ENCODE assay signal across 1 cellular context in genomic region chr17:32161506-32162365, GRCh38.
TF ChIP-seq lines count a peak whose summit lies in the region.

No MANE protein-coding gene starts in this region.

TF ChIP-seq in SK-N-SH, 30 proteins besides CTCF, POLR2A, EP300 and RAD21 (continued from another document):
- peak; percentile 80 for TF ChIP-seq NFIC (IDR thresholded peaks at IDR 0.05; ENCODE audit: borderline replicate concordance)
- TF ChIP-seq, protein P1, sequence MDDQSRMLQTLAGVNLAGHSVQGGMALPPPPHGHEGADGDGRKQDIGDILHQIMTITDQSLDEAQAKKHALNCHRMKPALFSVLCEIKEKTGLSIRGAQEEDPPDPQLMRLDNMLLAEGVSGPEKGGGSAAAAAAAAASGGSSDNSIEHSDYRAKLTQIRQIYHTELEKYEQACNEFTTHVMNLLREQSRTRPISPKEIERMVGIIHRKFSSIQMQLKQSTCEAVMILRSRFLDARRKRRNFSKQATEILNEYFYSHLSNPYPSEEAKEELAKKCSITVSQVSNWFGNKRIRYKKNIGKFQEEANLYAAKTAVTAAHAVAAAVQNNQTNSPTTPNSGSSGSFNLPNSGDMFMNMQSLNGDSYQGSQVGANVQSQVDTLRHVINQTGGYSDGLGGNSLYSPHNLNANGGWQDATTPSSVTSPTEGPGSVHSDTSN (IDR thresholded peaks at IDR 0.05): peak; percentile 97
- TF ChIP-seq, protein P2, sequence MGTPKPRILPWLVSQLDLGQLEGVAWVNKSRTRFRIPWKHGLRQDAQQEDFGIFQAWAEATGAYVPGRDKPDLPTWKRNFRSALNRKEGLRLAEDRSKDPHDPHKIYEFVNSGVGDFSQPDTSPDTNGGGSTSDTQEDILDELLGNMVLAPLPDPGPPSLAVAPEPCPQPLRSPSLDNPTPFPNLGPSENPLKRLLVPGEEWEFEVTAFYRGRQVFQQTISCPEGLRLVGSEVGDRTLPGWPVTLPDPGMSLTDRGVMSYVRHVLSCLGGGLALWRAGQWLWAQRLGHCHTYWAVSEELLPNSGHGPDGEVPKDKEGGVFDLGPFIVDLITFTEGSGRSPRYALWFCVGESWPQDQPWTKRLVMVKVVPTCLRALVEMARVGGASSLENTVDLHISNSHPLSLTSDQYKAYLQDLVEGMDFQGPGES (IDR thresholded peaks at IDR 0.05; ENCODE audit: low read depth, low read length): no peak
- peak; percentile 79 for TF ChIP-seq SIN3A (IDR thresholded peaks at IDR 0.05; ENCODE audit: borderline replicate concordance, low read depth, low read length)
- TF ChIP-seq, protein P3, sequence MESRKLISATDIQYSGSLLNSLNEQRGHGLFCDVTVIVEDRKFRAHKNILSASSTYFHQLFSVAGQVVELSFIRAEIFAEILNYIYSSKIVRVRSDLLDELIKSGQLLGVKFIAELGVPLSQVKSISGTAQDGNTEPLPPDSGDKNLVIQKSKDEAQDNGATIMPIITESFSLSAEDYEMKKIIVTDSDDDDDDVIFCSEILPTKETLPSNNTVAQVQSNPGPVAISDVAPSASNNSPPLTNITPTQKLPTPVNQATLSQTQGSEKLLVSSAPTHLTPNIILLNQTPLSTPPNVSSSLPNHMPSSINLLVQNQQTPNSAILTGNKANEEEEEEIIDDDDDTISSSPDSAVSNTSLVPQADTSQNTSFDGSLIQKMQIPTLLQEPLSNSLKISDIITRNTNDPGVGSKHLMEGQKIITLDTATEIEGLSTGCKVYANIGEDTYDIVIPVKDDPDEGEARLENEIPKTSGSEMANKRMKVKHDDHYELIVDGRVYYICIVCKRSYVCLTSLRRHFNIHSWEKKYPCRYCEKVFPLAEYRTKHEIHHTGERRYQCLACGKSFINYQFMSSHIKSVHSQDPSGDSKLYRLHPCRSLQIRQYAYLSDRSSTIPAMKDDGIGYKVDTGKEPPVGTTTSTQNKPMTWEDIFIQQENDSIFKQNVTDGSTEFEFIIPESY (IDR thresholded peaks at IDR 0.05; ENCODE audit: borderline replicate concordance, low read depth): no peak
- TF ChIP-seq, protein P4, sequence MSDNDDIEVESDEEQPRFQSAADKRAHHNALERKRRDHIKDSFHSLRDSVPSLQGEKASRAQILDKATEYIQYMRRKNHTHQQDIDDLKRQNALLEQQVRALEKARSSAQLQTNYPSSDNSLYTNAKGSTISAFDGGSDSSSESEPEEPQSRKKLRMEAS (IDR thresholded peaks at IDR 0.05; ENCODE audit: low read depth): peak; percentile 89
- no peak for TF ChIP-seq GATA2 (CRISPR knock-in tag; IDR thresholded peaks at IDR 0.05)
- peak; percentile 73 for TF ChIP-seq POLR2AphosphoS5 (IDR thresholded peaks at IDR 0.05; ENCODE audit: low read depth, low read length)
- TF ChIP-seq TAF1 (IDR thresholded peaks at IDR 0.05; ENCODE audit: borderline replicate concordance, low read depth, low read length): 0 out of 2 replicates have a peak, but pooled peaks have one; percentile 18
